15 cellular contexts compared by ENCODE assay signal in genomic region chr22:44540756-44541670, GRCh38.
"Had no signal": no experiment of that assay in that cellular context is flagged by ENCODE, and none has a peak within 500 bp of the region (broad histone marks: within the 10 kb centered on the region; RNA-seq: fewer than 3 reads in every experiment).

No MANE protein-coding gene starts in this region.

- H3K27me3 ChIP-seq: body of pancreas had no signal

- H3K27ac ChIP-seq: body of pancreas, neutrophil, suprapubic skin had no signal

- H3K4me1 Mint-ChIP-seq: mesothelial cell of epicardium had no signal

- H3K36me3 Mint-ChIP-seq: mesothelial cell of epicardium, type B pancreatic cell had no signal

- H3K27ac Mint-ChIP-seq: activated CD8-positive, alpha-beta T cell treated with anti-CD3 and anti-CD28 coated beads, Interleukin-2, amount 10 ng/mL, durations not matched to agents 7 days and 5 days; mesothelial cell of epicardium; type B pancreatic cell had no signal

- H3K36me3 ChIP-seq: neutrophil, suprapubic skin had no signal

- H3K4me3 ChIP-seq: body of pancreas, suprapubic skin had no signal

- H3K9me3 Mint-ChIP-seq: mesothelial cell of epicardium, type B pancreatic cell had no signal

- H3K4me1 ChIP-seq: body of pancreas had no signal

- H3K4me3 Mint-ChIP-seq: activated CD8-positive, alpha-beta T cell treated with anti-CD3 and anti-CD28 coated beads, Interleukin-2, amount 10 ng/mL, durations not matched to agents 7 days and 5 days; mesothelial cell of epicardium; type B pancreatic cell had no signal

- DNase-seq: activated CD4-positive, alpha-beta T cell treated with anti-CD3 and anti-CD28 coated beads for 4 hours; activated CD8-positive, alpha-beta memory T cell treated with anti-CD3 and anti-CD28 coated beads, Interleukin-2, amount 50 U/mL, for 48 hours; activated CD8-positive, alpha-beta T cell treated with anti-CD3 and anti-CD28 coated beads, Interleukin-2, amount 10 ng/mL, durations not matched to agents 7 days and 5 days; activated naive CD4-positive, alpha-beta T cell treated with Interleukin-2 at 50 U/mL for 16 hours; amniotic stem cell; body of pancreas; effector memory CD4-positive, alpha-beta T cell; hypothalamus; right cardiac atrium; stimulated activated CD4-positive, alpha-beta T cell treated with anti-CD3 and anti-CD28 coated beads, Interleukin-2, amount 100 ng/mL, for 24 hours; stimulated activated naive CD8-positive, alpha-beta T cell treated with anti-CD3 and anti-CD28 coated beads, Interleukin-15, Interleukin-2, amounts not matched to agents 100 U/mL and 50 U/mL, for 24 hours had no signal

- ATAC-seq: activated CD8-positive, alpha-beta T cell treated with anti-CD3 and anti-CD28 coated beads, Interleukin-2, amount 10 ng/mL, durations not matched to agents 7 days and 5 days; body of pancreas; right cardiac atrium; stimulated activated naive CD8-positive, alpha-beta T cell treated with anti-CD3 and anti-CD28 coated beads, Interleukin-15, Interleukin-2, amounts not matched to agents 100 U/mL and 50 U/mL, for 24 hours had no signal

- H3K9me3 ChIP-seq: body of pancreas, neutrophil, suprapubic skin had no signal
